1 cellular context compared by ENCODE assay signal in genomic region chr14:91299483-91300115, GRCh38.
TF ChIP-seq lines count a peak whose summit lies in the region.

No MANE protein-coding gene starts in this region.

TF ChIP-seq in GM23338, 12 proteins besides CTCF, POLR2A, EP300 and RAD21 (continued from another document):
- TF ChIP-seq REST (IDR thresholded peaks at IDR 0.05; ENCODE audit: unreplicated experiment), result no peak
- no peak for TF ChIP-seq NANOG (IDR thresholded peaks at IDR 0.05; ENCODE audit: borderline replicate concordance)
- no peak for TF ChIP-seq ZNF114 (CRISPR knock-in tag; IDR thresholded peaks at IDR 0.05)
- TF ChIP-seq ZNF331 (CRISPR knock-in tag; IDR thresholded peaks at IDR 0.05; ENCODE audit: low read depth), result no peak
- TF ChIP-seq CREB1 (CRISPR knock-in tag; IDR thresholded peaks at IDR 0.05; ENCODE audit: low read depth), result no peak
- no peak for TF ChIP-seq EZH2 (IDR thresholded peaks at IDR 0.05; ENCODE audit: low read depth, unreplicated experiment)
- no peak for TF ChIP-seq POLR2AphosphoS5 (IDR thresholded peaks at IDR 0.05; ENCODE audit: low read depth)
- no peak for TF ChIP-seq ZNF462 (CRISPR knock-in tag; IDR thresholded peaks at IDR 0.05)
- no peak for TF ChIP-seq ETS1 (IDR thresholded peaks at IDR 0.05)
- TF ChIP-seq JUNB (IDR thresholded peaks at IDR 0.05; ENCODE audit: unreplicated experiment), result no peak
TF ChIP-seq in GM23338: peak in this region for 0.
